Comparison of ENCODE assay signal across 1 cellular context in the genomic region with DNA sequence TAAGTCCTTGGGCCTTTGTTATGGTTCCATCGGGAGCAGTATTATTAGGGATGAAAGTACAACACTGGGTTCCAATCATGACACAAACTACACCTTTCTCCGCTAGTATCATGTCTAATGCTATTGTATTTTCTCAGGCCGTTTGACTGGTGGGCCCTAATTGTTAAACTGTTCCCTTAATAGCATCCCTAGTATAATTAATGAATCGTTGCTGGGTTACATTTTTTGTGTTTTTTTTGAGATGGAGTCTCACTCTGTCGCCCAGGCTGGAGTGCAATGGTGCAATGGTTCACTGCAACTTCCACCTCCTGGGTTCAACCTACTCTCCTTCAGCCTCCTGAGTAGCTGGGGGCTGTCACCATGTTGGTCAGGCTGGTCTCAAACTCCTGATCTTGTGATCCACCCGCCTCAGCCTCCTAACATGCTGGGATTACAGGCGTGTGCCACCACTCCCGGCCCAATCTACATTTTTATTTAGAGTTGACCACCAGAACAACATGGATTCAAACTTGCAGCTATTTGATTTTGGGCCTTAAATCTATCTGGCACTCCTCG.
A peak's percentile ranks its signal among the peaks of the same experiment; 100 is the strongest.
TF ChIP-seq lines count a peak whose summit lies in the region.

No MANE protein-coding gene starts in this region.

TF ChIP-seq in K562, 482 proteins besides CTCF, POLR2A, EP300 and RAD21 (continued from another document):
- TF ChIP-seq, protein P1, sequence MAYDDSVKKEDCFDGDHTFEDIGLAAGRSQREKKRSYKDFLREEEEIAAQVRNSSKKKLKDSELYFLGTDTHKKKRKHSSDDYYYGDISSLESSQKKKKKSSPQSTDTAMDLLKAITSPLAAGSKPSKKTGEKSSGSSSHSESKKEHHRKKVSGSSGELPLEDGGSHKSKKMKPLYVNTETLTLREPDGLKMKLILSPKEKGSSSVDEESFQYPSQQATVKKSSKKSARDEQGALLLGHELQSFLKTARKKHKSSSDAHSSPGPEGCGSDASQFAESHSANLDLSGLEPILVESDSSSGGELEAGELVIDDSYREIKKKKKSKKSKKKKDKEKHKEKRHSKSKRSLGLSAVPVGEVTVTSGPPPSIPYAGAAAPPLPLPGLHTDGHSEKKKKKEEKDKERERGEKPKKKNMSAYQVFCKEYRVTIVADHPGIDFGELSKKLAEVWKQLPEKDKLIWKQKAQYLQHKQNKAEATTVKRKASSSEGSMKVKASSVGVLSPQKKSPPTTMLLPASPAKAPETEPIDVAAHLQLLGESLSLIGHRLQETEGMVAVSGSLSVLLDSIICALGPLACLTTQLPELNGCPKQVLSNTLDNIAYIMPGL (CRISPR knock-in tag; IDR thresholded peaks at IDR 0.05) = 0 out of 2 replicates have a peak, but pooled peaks have one; percentile 28
- TF ChIP-seq, protein P2, sequence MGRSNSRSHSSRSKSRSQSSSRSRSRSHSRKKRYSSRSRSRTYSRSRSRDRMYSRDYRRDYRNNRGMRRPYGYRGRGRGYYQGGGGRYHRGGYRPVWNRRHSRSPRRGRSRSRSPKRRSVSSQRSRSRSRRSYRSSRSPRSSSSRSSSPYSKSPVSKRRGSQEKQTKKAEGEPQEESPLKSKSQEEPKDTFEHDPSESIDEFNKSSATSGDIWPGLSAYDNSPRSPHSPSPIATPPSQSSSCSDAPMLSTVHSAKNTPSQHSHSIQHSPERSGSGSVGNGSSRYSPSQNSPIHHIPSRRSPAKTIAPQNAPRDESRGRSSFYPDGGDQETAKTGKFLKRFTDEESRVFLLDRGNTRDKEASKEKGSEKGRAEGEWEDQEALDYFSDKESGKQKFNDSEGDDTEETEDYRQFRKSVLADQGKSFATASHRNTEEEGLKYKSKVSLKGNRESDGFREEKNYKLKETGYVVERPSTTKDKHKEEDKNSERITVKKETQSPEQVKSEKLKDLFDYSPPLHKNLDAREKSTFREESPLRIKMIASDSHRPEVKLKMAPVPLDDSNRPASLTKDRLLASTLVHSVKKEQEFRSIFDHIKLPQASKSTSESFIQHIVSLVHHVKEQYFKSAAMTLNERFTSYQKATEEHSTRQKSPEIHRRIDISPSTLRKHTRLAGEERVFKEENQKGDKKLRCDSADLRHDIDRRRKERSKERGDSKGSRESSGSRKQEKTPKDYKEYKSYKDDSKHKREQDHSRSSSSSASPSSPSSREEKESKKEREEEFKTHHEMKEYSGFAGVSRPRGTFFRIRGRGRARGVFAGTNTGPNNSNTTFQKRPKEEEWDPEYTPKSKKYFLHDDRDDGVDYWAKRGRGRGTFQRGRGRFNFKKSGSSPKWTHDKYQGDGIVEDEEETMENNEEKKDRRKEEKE (IDR thresholded peaks at IDR 0.05; ENCODE audit: borderline replicate concordance in 1 of 2, control insufficient read depth in 1 of 2, low read depth in 2 of 2, low read length in 1 of 2) = 0 out of 4 replicates have a peak, but pooled peaks of 1 of the 2 experiments have one; percentile 3
- TF ChIP-seq YBX1 (IDR thresholded peaks at IDR 0.05) = no peak
- TF ChIP-seq, protein P3, sequence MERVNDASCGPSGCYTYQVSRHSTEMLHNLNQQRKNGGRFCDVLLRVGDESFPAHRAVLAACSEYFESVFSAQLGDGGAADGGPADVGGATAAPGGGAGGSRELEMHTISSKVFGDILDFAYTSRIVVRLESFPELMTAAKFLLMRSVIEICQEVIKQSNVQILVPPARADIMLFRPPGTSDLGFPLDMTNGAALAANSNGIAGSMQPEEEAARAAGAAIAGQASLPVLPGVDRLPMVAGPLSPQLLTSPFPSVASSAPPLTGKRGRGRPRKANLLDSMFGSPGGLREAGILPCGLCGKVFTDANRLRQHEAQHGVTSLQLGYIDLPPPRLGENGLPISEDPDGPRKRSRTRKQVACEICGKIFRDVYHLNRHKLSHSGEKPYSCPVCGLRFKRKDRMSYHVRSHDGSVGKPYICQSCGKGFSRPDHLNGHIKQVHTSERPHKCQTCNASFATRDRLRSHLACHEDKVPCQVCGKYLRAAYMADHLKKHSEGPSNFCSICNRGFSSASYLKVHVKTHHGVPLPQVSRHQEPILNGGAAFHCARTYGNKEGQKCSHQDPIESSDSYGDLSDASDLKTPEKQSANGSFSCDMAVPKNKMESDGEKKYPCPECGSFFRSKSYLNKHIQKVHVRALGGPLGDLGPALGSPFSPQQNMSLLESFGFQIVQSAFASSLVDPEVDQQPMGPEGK (CRISPR knock-in tag; IDR thresholded peaks at IDR 0.05; ENCODE audit: borderline replicate concordance) = no peak
- no peak for TF ChIP-seq ZNF785 (CRISPR knock-in tag; IDR thresholded peaks at IDR 0.05)
- TF ChIP-seq, protein P4, sequence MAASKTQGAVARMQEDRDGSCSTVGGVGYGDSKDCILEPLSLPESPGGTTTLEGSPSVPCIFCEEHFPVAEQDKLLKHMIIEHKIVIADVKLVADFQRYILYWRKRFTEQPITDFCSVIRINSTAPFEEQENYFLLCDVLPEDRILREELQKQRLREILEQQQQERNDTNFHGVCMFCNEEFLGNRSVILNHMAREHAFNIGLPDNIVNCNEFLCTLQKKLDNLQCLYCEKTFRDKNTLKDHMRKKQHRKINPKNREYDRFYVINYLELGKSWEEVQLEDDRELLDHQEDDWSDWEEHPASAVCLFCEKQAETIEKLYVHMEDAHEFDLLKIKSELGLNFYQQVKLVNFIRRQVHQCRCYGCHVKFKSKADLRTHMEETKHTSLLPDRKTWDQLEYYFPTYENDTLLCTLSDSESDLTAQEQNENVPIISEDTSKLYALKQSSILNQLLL (CRISPR knock-in tag; IDR thresholded peaks at IDR 0.05; ENCODE audit: borderline replicate concordance) = no peak
- TF ChIP-seq SMARCB1 (IDR thresholded peaks at IDR 0.05; ENCODE audit: insufficient read length, low read depth) = no peak
- no peak for TF ChIP-seq PTBP1 (IDR thresholded peaks at IDR 0.05; ENCODE audit: low read depth, low read length)
- TF ChIP-seq, protein P5, sequence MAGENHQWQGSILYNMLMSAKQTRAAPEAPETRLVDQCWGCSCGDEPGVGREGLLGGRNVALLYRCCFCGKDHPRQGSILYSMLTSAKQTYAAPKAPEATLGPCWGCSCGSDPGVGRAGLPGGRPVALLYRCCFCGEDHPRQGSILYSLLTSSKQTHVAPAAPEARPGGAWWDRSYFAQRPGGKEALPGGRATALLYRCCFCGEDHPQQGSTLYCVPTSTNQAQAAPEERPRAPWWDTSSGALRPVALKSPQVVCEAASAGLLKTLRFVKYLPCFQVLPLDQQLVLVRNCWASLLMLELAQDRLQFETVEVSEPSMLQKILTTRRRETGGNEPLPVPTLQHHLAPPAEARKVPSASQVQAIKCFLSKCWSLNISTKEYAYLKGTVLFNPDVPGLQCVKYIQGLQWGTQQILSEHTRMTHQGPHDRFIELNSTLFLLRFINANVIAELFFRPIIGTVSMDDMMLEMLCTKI (IDR thresholded peaks at IDR 0.05; ENCODE audit: partially characterized antibody) = no peak
- TF ChIP-seq ZNF583 (CRISPR knock-in tag; IDR thresholded peaks at IDR 0.05) = no peak
- TF ChIP-seq RBFOX2 (IDR thresholded peaks at IDR 0.05; ENCODE audit: low read depth, low read length) = peak; percentile 61
TF ChIP-seq in K562: peak in this region for 6.
